Comparison of ENCODE assay signal across 14 cellular contexts in the genomic region with DNA sequence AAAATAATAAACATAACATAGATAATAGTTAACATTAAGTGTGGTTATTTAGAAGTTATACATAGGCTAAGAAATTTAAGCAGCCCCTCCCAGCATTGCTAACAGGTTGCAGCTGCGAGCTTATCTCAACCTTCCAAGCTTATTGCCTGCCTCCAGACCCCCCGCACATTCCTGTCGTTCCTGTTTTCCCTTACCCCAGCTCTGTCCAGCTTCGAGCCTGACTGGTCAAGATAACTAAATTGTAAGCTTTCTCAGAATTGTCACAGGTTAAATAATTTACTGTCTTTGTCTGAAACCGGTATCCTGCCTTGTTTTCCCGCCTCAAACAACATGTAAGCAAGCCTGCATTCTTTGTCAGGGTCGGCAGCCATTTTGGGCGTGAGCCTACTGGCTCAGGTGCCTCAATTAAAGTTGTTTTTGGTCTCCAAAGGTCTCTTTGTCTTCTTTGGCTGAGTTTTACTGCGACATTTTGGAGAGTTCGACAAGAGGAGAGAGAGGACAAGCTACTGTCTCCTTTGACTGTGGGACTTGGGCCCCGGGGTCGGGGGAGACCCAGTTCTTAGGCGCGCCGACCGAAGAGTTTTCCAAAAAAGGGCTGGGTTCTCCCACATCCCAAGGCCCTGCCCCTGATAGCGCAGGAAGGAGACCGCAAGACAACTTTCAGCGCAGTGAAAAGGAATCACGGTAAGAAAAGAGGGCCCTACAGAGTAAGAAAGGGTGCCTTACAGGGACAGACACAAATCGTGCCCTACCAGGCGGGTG. TPM values are rescaled to one million over a fixed set of nuclear protein-coding genes. Genes with fewer than 3 reads are reported as not detected.
DNase-seq lines count a peak whose midpoint lies in the region; ATAC-seq and TF ChIP-seq lines count a peak whose summit lies in the region.
"Had no signal": no experiment of that assay in that cellular context is flagged by ENCODE, and none has a peak within 500 bp of the region (broad histone marks: within the 10 kb centered on the region; RNA-seq: fewer than 3 reads in every experiment).

No MANE protein-coding gene starts in this region.

- H3K4me1 Mint-ChIP-seq in stimulated activated naive CD8-positive, alpha-beta T cell treated with anti-CD3 and anti-CD28 coated beads, Interleukin-15, Interleukin-2, amounts not matched to agents 100 ng/mL and 50 ng/mL, for 24 hours (ENCODE audit: low read depth) = peaks cover 56% of the 10 kb centered on the region
- peaks cover 50% of the 10 kb centered on the region for H3K4me1 Mint-ChIP-seq in activated CD4-positive, alpha-beta memory T cell treated with anti-CD3 and anti-CD28 coated beads for 36 hours (ENCODE audit: low read depth)
- H3K4me1 Mint-ChIP-seq: neural crest cell had no signal

- POLR2A ChIA-PET in activated CD4-positive, alpha-beta memory T cell treated with anti-CD3 and anti-CD28 coated beads for 36 hours (lab: Charles Lee) = no interaction called here

- peaks cover 51% of the 10 kb centered on the region for H3K36me3 Mint-ChIP-seq in stimulated activated naive CD8-positive, alpha-beta T cell treated with anti-CD3 and anti-CD28 coated beads, Interleukin-15, Interleukin-2, amounts not matched to agents 100 ng/mL and 50 ng/mL, for 24 hours (ENCODE audit: low read depth)
- H3K36me3 Mint-ChIP-seq in activated CD4-positive, alpha-beta memory T cell treated with anti-CD3 and anti-CD28 coated beads for 36 hours = peaks cover 40% of the 10 kb centered on the region

- peak overlapping the region; percentile 92 for H3K27ac Mint-ChIP-seq in stimulated activated naive CD8-positive, alpha-beta T cell treated with anti-CD3 and anti-CD28 coated beads, Interleukin-15, Interleukin-2, amounts not matched to agents 100 ng/mL and 50 ng/mL, for 24 hours
- peak overlapping the region; percentile 94 for H3K27ac Mint-ChIP-seq in activated CD4-positive, alpha-beta memory T cell treated with anti-CD3 and anti-CD28 coated beads for 36 hours

- ATAC-seq in stimulated activated naive CD8-positive, alpha-beta T cell treated with anti-CD3 and anti-CD28 coated beads, Interleukin-15, Interleukin-2, amounts not matched to agents 100 U/mL and 50 U/mL, for 24 hours = no peak
- ATAC-seq in GM18873 (IDR thresholded peaks at IDR 0.05; ENCODE audit: low FRiP score, unreplicated experiment) = no peak

- H3K27me3 Mint-ChIP-seq in stimulated activated naive CD8-positive, alpha-beta T cell treated with anti-CD3 and anti-CD28 coated beads, Interleukin-15, Interleukin-2, amounts not matched to agents 100 ng/mL and 50 ng/mL, for 24 hours = no peaks in the 10 kb centered on the region
- no peaks in the 10 kb centered on the region for H3K27me3 Mint-ChIP-seq in activated CD4-positive, alpha-beta memory T cell treated with anti-CD3 and anti-CD28 coated beads for 36 hours

- H3K4me3 Mint-ChIP-seq in stimulated activated naive CD8-positive, alpha-beta T cell treated with anti-CD3 and anti-CD28 coated beads, Interleukin-15, Interleukin-2, amounts not matched to agents 100 ng/mL and 50 ng/mL, for 24 hours = peak overlapping the region; percentile 84
- peak overlapping the region; percentile 90 for H3K4me3 Mint-ChIP-seq in activated CD4-positive, alpha-beta memory T cell treated with anti-CD3 and anti-CD28 coated beads for 36 hours
- H3K4me3 Mint-ChIP-seq: neural crest cell had no signal

- H3K9me3 Mint-ChIP-seq in stimulated activated naive CD8-positive, alpha-beta T cell treated with anti-CD3 and anti-CD28 coated beads, Interleukin-15, Interleukin-2, amounts not matched to agents 100 ng/mL and 50 ng/mL, for 24 hours = peaks cover 11% of the 10 kb centered on the region
- peaks cover 25% of the 10 kb centered on the region for H3K9me3 Mint-ChIP-seq in activated CD4-positive, alpha-beta memory T cell treated with anti-CD3 and anti-CD28 coated beads for 36 hours
- H3K9me3 Mint-ChIP-seq: neural crest cell had no signal

- DNase-seq in stimulated activated naive CD8-positive, alpha-beta T cell treated with anti-CD3 and anti-CD28 coated beads, Interleukin-15, Interleukin-2, amounts not matched to agents 100 U/mL and 50 U/mL, for 24 hours = no peak
- no peak for DNase-seq in activated CD4-positive, alpha-beta memory T cell treated with anti-CD3 and anti-CD28 coated beads for 36 hours
- peak; percentile 44 for DNase-seq in fibroblast of pulmonary artery (ENCODE audit: low read depth)
- DNase-seq in stimulated activated CD4-positive, alpha-beta T cell treated with anti-CD3 and anti-CD28 coated beads, Interleukin-4, amount 100 ng/mL, for 1 hour = no peak
- DNase-seq in NCI-H82 (lab: John Stamatoyannopoulos, UW) = no peak
- no peak for DNase-seq in anterior cingulate cortex (lab: John Stamatoyannopoulos, UW)
- DNase-seq: central memory CD4-positive, alpha-beta T cell; HCEC 1CT; NCI-H446 treated with DMSO at 0.1 percent for 48 hours had no signal

- H3K4me3 ChIP-seq in fibroblast of pulmonary artery (replicated peaks; ENCODE audit: low read depth, low read length) = peak overlapping the region; percentile 62
- H3K4me3 ChIP-seq: BLaER1 had no signal

- no peak for TF ChIP-seq CTCF in fibroblast of pulmonary artery (IDR thresholded peaks at IDR 0.05; ENCODE audit: low read length, missing control alignments)

- CTCF ChIA-PET in activated CD4-positive, alpha-beta memory T cell treated with anti-CD3 and anti-CD28 coated beads for 36 hours (lab: Charles Lee) = interaction anchor here (1.4 to 2.1 kb wide), 2 partner anchors 11 to 92 kb away, joined by 4 to 11 read pairs; no protein-coding TSS in a partner anchor

- intact Hi-C loops in activated CD4-positive, alpha-beta memory T cell treated with anti-CD3 and anti-CD28 coated beads for 36 hours (cut with micrococcal nuclease) = loop anchor here (5.0 kb wide), 1 partner anchor 58 kb away; no protein-coding TSS in a partner anchor

RNA-seq across cellular contexts. Expression of gene UTY, which starts 44.4 kb away (rescaled TPM):
- total RNA-seq in activated CD4-positive, alpha-beta memory T cell treated with anti-CD3 and anti-CD28 coated beads for 36 hours = 10 to 100 TPM; 16.0 to 18.3 TPM
- total RNA-seq: HT-29, neural crest cell had no signal
